Comparison of ENCODE assay signal across 25 cellular contexts in genomic region chr12:89731064-89731463, GRCh38. TPM values are rescaled to one million over a fixed set of nuclear protein-coding genes. Genes with fewer than 3 reads are reported as not detected.
A peak's percentile ranks its signal among the peaks of the same experiment; 100 is the strongest.
DNase-seq lines count a peak whose midpoint lies in the region; ATAC-seq, FAIRE-seq and TF ChIP-seq lines count a peak whose summit lies in the region.
"Had no signal": no experiment of that assay in that cellular context is flagged by ENCODE, and none has a peak within 500 bp of the region (broad histone marks: within the 10 kb centered on the region; RNA-seq: fewer than 3 reads in every experiment).

No MANE protein-coding gene starts in this region.

- no peak for FAIRE-seq in GM12892 (lab: Jason Lieb, UNC)

- peak; percentile 77 for DNase-seq in HS-5 (ENCODE audit: low read depth)
- DNase-seq in fibroblast of peridontal ligament (ENCODE audit: extremely low read depth): peak; percentile 25
- no peak for DNase-seq in GM12892 (ENCODE audit: insufficient read length)
- no peak for DNase-seq in tibial artery
- no peak for DNase-seq in NCI-H2227 (lab: John Stamatoyannopoulos, UW; ENCODE audit: unreplicated experiment)
- DNase-seq: activated CD4-positive, alpha-beta T cell treated with anti-CD3 and anti-CD28 coated beads, Interleukin-2, amount 50 U/mL, for 48 hours; activated T-cell treated with anti-CD3 and anti-CD28 coated beads, Interleukin-2, amount 50 U/mL, for 24 hours; body of pancreas; Caco-2; heart left ventricle; immature natural killer cell; lower lobe of right lung; naive B cell; NCI-H1436; NK-92 treated with Interleukin-12 subunit alpha and Interleukin-12 subunit beta, amount 100 ng/mL, for 24 hours; sigmoid colon; stimulated activated CD4-positive, alpha-beta T cell treated with anti-CD3 and anti-CD28 coated beads, Interleukin-4, amount 100 ng/mL, for 1 hour; T-helper 1 cell had no signal

- peak overlapping the region; percentile 18 for H3K27ac Mint-ChIP-seq in stimulated activated memory B cell treated with anti-CD40 and anti-IgM and Interleukin-4, amounts not matched to agents 10 μg/mL and 1 μg/mL and 100 μg/mL, for 72 hours
- H3K27ac Mint-ChIP-seq: activated naive CD8-positive, alpha-beta T cell; activated T-cell treated with anti-CD3 and anti-CD28 coated beads, Interleukin-2, amount 50 U/mL, for 24 hours had no signal

- TF ChIP-seq POLR2A in GM12892 (IDR thresholded peaks at IDR 0.05; ENCODE audit: low read depth, low read length): no peak

- no peaks in the 10 kb centered on the region for H3K36me3 ChIP-seq in tibial artery
- H3K36me3 ChIP-seq: heart left ventricle, lower lobe of right lung, sigmoid colon had no signal

- H3K36me3 Mint-ChIP-seq in stimulated activated memory B cell treated with anti-CD40 and anti-IgM and Interleukin-4, amounts not matched to agents 10 μg/mL and 1 μg/mL and 100 μg/mL, for 72 hours: peaks cover 7% of the 10 kb centered on the region

- no peak overlapping the region for H3K27ac ChIP-seq in tibial artery
- H3K27ac ChIP-seq: body of pancreas, heart left ventricle, lower lobe of right lung, parathyroid adenoma, VCaP had no signal

- intact Hi-C loops in tibial artery (cut with DNase I; ENCODE audit: low total_unique reads): no loop called here

- H3K27me3 Mint-ChIP-seq in stimulated activated memory B cell treated with anti-CD40 and anti-IgM and Interleukin-4, amounts not matched to agents 10 μg/mL and 1 μg/mL and 100 μg/mL, for 72 hours: no peaks in the 10 kb centered on the region
- H3K27me3 Mint-ChIP-seq: activated naive CD8-positive, alpha-beta T cell; activated T-cell treated with anti-CD3 and anti-CD28 coated beads, Interleukin-2, amount 50 U/mL, for 24 hours; naive B cell had no signal

- no peak overlapping the region for H3K4me3 Mint-ChIP-seq in stimulated activated memory B cell treated with anti-CD40 and anti-IgM and Interleukin-4, amounts not matched to agents 10 μg/mL and 1 μg/mL and 100 μg/mL, for 72 hours
- H3K4me3 Mint-ChIP-seq: activated naive CD8-positive, alpha-beta T cell; activated T-cell treated with anti-CD3 and anti-CD28 coated beads, Interleukin-2, amount 50 U/mL, for 24 hours; immature natural killer cell; naive B cell had no signal

- peak; percentile 21 for ATAC-seq in SK-N-SH treated with all-trans-retinoic acid at 6 μM for 48 hours
- no peak for ATAC-seq in stimulated activated memory B cell treated with anti-CD40 and anti-IgM and Interleukin-4, amounts not matched to agents 10 μg/mL and 1 μg/mL and 100 μg/mL, for 72 hours
- no peak for ATAC-seq in HG02759 (IDR thresholded peaks at IDR 0.05; ENCODE audit: unreplicated experiment)
- ATAC-seq: body of pancreas, lower lobe of right lung, Right ventricle myocardium inferior had no signal

- H3K27me3 ChIP-seq in tibial artery: no peaks in the 10 kb centered on the region
- H3K27me3 ChIP-seq: body of pancreas, heart left ventricle, sigmoid colon had no signal

- TF ChIP-seq CTCF in tibial artery (IDR thresholded peaks at IDR 0.05): no peak

- H3K4me1 Mint-ChIP-seq in stimulated activated memory B cell treated with anti-CD40 and anti-IgM and Interleukin-4, amounts not matched to agents 10 μg/mL and 1 μg/mL and 100 μg/mL, for 72 hours: peaks cover 22% of the 10 kb centered on the region

- H3K4me3 ChIP-seq in tibial artery: no peak overlapping the region
- H3K4me3 ChIP-seq: body of pancreas, heart left ventricle, lower lobe of right lung, sigmoid colon had no signal

- H3K4me1 ChIP-seq in tibial artery: no peaks in the 10 kb centered on the region
- H3K4me1 ChIP-seq: body of pancreas, Caco-2, parathyroid adenoma had no signal

- H3K9me3 Mint-ChIP-seq in stimulated activated memory B cell treated with anti-CD40 and anti-IgM and Interleukin-4, amounts not matched to agents 10 μg/mL and 1 μg/mL and 100 μg/mL, for 72 hours: peaks cover 21% of the 10 kb centered on the region
- H3K9me3 Mint-ChIP-seq: immature natural killer cell had no signal

- peaks cover 0 to 9% (median 0%) of the 10 kb centered on the region in 3 donors for H3K9me3 ChIP-seq in tibial artery
- H3K9me3 ChIP-seq: body of pancreas, Caco-2, lower lobe of right lung had no signal

TF ChIP-seq in SK-N-SH treated with all-trans-retinoic acid at 6 μM for 48 hours, 23 proteins besides CTCF, POLR2A, EP300 and RAD21:
- no peak for TF ChIP-seq ZNF565 (CRISPR knock-in tag; conservative IDR thresholded peaks at IDR 0.05; ENCODE audit: low read depth)
- TF ChIP-seq GLIS3 (CRISPR knock-in tag; IDR thresholded peaks at IDR 0.05): no peak
- no peak for TF ChIP-seq SNAI2 (CRISPR knock-in tag; IDR thresholded peaks at IDR 0.05)
- no peak for TF ChIP-seq TCF4 (CRISPR knock-in tag; IDR thresholded peaks at IDR 0.05; ENCODE audit: borderline replicate concordance)
- TF ChIP-seq ZFP30 (CRISPR knock-in tag; IDR thresholded peaks at IDR 0.05): no peak
- TF ChIP-seq POU6F1 (CRISPR knock-in tag; IDR thresholded peaks at IDR 0.05; ENCODE audit: borderline replicate concordance, low read depth): no peak
- TF ChIP-seq PATZ1 (CRISPR knock-in tag; IDR thresholded peaks at IDR 0.05; ENCODE audit: borderline replicate concordance): no peak
- TF ChIP-seq ISL1 (CRISPR knock-in tag; IDR thresholded peaks at IDR 0.05): no peak
- no peak for TF ChIP-seq RARB (CRISPR knock-in tag; IDR thresholded peaks at IDR 0.05)

RNA-seq across cellular contexts. Expression of gene ATP2B1, which starts 22.4 kb away (rescaled TPM):
- polyA plus RNA-seq in GM12892 (2012; ENCODE audit: missing spikeins): 23.3 TPM

Comparison
In these comparisons a context has a peak if more than half of its experiments do, and no peak if none do; other contexts are left out.
1. DNase-seq: peak in HS-5 (single experiment) and fibroblast of peridontal ligament (single experiment); none in GM12892 (single experiment), tibial artery (0 of 2) and NCI-H2227 (single experiment).